In the genomic region with DNA sequence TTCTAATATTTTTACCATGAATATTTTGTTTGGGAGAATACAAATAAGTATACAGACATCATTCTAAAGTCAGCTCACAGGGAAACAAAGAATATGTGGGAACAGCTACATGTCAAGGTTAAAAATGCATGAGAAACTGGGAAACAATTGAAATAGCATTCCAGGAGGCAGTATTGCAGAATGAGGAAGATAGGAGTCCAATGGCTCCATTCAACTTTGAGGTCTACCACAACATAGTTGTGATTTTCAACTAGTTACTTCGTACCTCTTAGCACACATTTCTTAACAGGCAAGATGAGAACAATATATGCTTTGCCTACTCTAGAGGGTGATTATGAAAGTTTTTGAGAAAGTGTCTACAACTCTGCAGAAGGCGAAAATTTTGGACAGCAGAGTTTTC, we compare ENCODE assay signal across 13 cellular contexts. TPM values are rescaled to one million over a fixed set of nuclear protein-coding genes. Genes with fewer than 3 reads are reported as not detected.
DNase-seq lines count a peak whose midpoint lies in the region; ATAC-seq and TF ChIP-seq lines count a peak whose summit lies in the region.
"Had no signal": no experiment of that assay in that cellular context is flagged by ENCODE, and none has a peak within 500 bp of the region (broad histone marks: within the 10 kb centered on the region; RNA-seq: fewer than 3 reads in every experiment).

No MANE protein-coding gene starts in this region.

- ATAC-seq in right cardiac atrium: no peak
- ATAC-seq: activated T-cell treated with anti-CD3 and anti-CD28 coated beads, Interleukin-2, amount 50 U/mL, for 72 hours had no signal

- TF ChIP-seq CTCF in Calu3 (IDR thresholded peaks at IDR 0.05; ENCODE audit: unreplicated experiment) (no peak), PC-9 (conservative IDR thresholded peaks at IDR 0.05) (no peak), spleen (IDR thresholded peaks at IDR 0.05 in 8 of 11, conservative IDR thresholded peaks at IDR 0.05 in 3 of 11) (no peak), chondrocyte (IDR thresholded peaks at IDR 0.05) (no peak)

- H2AFZ ChIP-seq in PC-9: no peak overlapping the region

- BruUV-seq in Calu3 (replicated peaks; lab: Mats Ljungman, UMichigan): no TSS peak
- BruUV-seq in PC-9 (replicated peaks; lab: Mats Ljungman, UMichigan): no TSS peak

- H3K27me3 Mint-ChIP-seq in Calu3 (ENCODE audit: unreplicated experiment) (no peaks in the 10 kb centered on the region), chondrocyte (ENCODE audit: low read depth) (no peaks in the 10 kb centered on the region)
- H3K27me3 Mint-ChIP-seq: brain had no signal

- H3K9me3 Mint-ChIP-seq in Calu3 (ENCODE audit: low read depth, unreplicated experiment): no peaks in the 10 kb centered on the region
- H3K9me3 Mint-ChIP-seq in chondrocyte (ENCODE audit: low read depth): no peaks in the 10 kb centered on the region
- H3K9me3 Mint-ChIP-seq: activated T-cell treated with anti-CD3 and anti-CD28 coated beads, Interleukin-2, amount 50 U/mL, for 72 hours; brain had no signal

- no peaks in the 10 kb centered on the region for H3K27me3 ChIP-seq in PC-9 (ENCODE audit: insufficient read depth, low read depth)
- H3K27me3 ChIP-seq in spleen (replicated peaks in 1 of 7): peaks cover 0 to 23% (median 0%) of the 10 kb centered on the region in 7 donors
- H3K27me3 ChIP-seq in right cardiac atrium (ENCODE audit: control insufficient read depth, insufficient read depth): no peaks in the 10 kb centered on the region

- intact Hi-C loops in Calu3 (cut with micrococcal nuclease; ENCODE audit: unreplicated experiment) (loop anchor here (1.0 to 5.0 kb wide), 5 partner anchors 13 to 105 kb away; no protein-coding TSS in a partner anchor), PC-9 (cut with micrococcal nuclease; ENCODE audit: unreplicated experiment) (no loop called here), spleen (cut with DNase I; ENCODE audit: low total_unique reads) (no loop called here), right cardiac atrium (cut with DNase I) (no loop called here)

- H4K20me1 ChIP-seq in PC-9 (ENCODE audit: insufficient read depth): no peaks in the 10 kb centered on the region

- DNase-seq in Calu3: no peak
- peak in 1 of 2 experiments; percentile 78 for DNase-seq in PC-9
- no peak for DNase-seq in epithelial cell of prostate (ENCODE audit: low read depth, low spot score)
- peak; percentile 95 for DNase-seq in non-pigmented ciliary epithelial cell (ENCODE audit: low read depth)
- no peak for DNase-seq in spleen
- DNase-seq in AML-193 (lab: John Stamatoyannopoulos, UW): no peak
- DNase-seq in right cardiac atrium: no peak
- no peak for DNase-seq in chondrocyte (ENCODE audit: low spot score)
- DNase-seq: activated T-cell treated with anti-CD3 and anti-CD28 coated beads, Interleukin-2, amount 50 U/mL, for 72 hours; Karpas-422; NCI-H345 had no signal

- peaks cover 25% of the 10 kb centered on the region; the same call in 1 of the 2 replicates for H3F3A ChIP-seq in PC-9 (ENCODE audit: insufficient read depth, low read depth)

- H3K27ac Mint-ChIP-seq in Calu3 (ENCODE audit: unreplicated experiment): peak overlapping the region; percentile 93
- H3K27ac Mint-ChIP-seq in chondrocyte (ENCODE audit: unreplicated experiment): no peak overlapping the region
- H3K27ac Mint-ChIP-seq: activated T-cell treated with anti-CD3 and anti-CD28 coated beads, Interleukin-2, amount 50 U/mL, for 72 hours; brain had no signal

- WGBS in spleen, 5 donors: 76 to 89% (median 87%) methylated on average over 2 of the region's 2 CpGs
- 92% methylated on average over 2 of the region's 2 CpGs for WGBS in right cardiac atrium

- no peaks in the 10 kb centered on the region for H3K9me2 ChIP-seq in PC-9 (ENCODE audit: insufficient read depth)

- H3K4me3 Mint-ChIP-seq in Calu3 (ENCODE audit: low read depth, unreplicated experiment): peak overlapping the region; percentile 57
- H3K4me3 Mint-ChIP-seq in chondrocyte (ENCODE audit: unreplicated experiment): no peak overlapping the region
- H3K4me3 Mint-ChIP-seq: brain had no signal

- POLR2A ChIA-PET in PC-9 (lab: Charles Lee; ENCODE audit: unreplicated experiment): interaction anchor here (0.5 kb wide), 1 partner anchor 36 kb away, joined by 11 read pairs; no protein-coding TSS in a partner anchor

- H3K4me1 ChIP-seq in PC-9 (replicated peaks; ENCODE audit: insufficient read depth): peaks cover 33% of the 10 kb centered on the region
- H3K4me1 ChIP-seq in spleen: peaks cover 0 to 2% (median 0%) of the 10 kb centered on the region in 6 donors
- peaks cover 8% of the 10 kb centered on the region for H3K4me1 ChIP-seq in right cardiac atrium (ENCODE audit: control insufficient read depth, insufficient read depth, low read length)

- no peaks in the 10 kb centered on the region for H3K36me3 ChIP-seq in PC-9 (ENCODE audit: low read depth)
- H3K36me3 ChIP-seq in spleen: no peaks in the 10 kb centered on the region
- H3K36me3 ChIP-seq: HAP-1 had no signal

- no peak for TF ChIP-seq POLR2A in spleen (IDR thresholded peaks at IDR 0.05)

- CTCF ChIA-PET in Calu3 (lab: Charles Lee) (interaction anchor here (0.6 to 2.1 kb wide), 6 partner anchors 13 to 75 kb away, joined by 3 to 9 read pairs (median 4); no protein-coding TSS in a partner anchor), PC-9 (lab: Charles Lee) (no interaction called here)

- peaks cover 13% of the 10 kb centered on the region for H3K36me3 Mint-ChIP-seq in Calu3 (ENCODE audit: insufficient read depth, unreplicated experiment)
- H3K36me3 Mint-ChIP-seq in chondrocyte (ENCODE audit: low read depth): peaks cover 1% of the 10 kb centered on the region
- H3K36me3 Mint-ChIP-seq: brain had no signal

- H3K9me3 ChIP-seq in PC-9 (ENCODE audit: insufficient read depth, low read depth) (no peaks in the 10 kb centered on the region), spleen (no peaks in the 10 kb centered on the region), right cardiac atrium (ENCODE audit: control insufficient read depth, low read length) (no peaks in the 10 kb centered on the region)
- H3K9me3 ChIP-seq: HAP-1 had no signal

- peak overlapping the region; percentile 50; the same call in 1 of the 2 replicates for H3K4me2 ChIP-seq in PC-9

- H3K4me3 ChIP-seq in PC-9 (no peak overlapping the region), spleen (no peak overlapping the region), right cardiac atrium (ENCODE audit: low read length) (no peak overlapping the region)
- H3K4me3 ChIP-seq: HAP-1 had no signal

- H3K27ac ChIP-seq in PC-9: peak overlapping the region; percentile 47; the same call in 1 of the 2 replicates
- H3K27ac ChIP-seq in epithelial cell of prostate: peak overlapping the region; percentile 86
- no peak overlapping the region for H3K27ac ChIP-seq in spleen
- H3K27ac ChIP-seq in right cardiac atrium (ENCODE audit: low read length): no peak overlapping the region

- H3K79me2 ChIP-seq in PC-9 (ENCODE audit: low read depth): no peaks in the 10 kb centered on the region

- H3K4me1 Mint-ChIP-seq in Calu3 (ENCODE audit: low read depth, unreplicated experiment): peaks cover 68% of the 10 kb centered on the region
- peaks cover 38% of the 10 kb centered on the region for H3K4me1 Mint-ChIP-seq in chondrocyte (ENCODE audit: low read depth)
- H3K4me1 Mint-ChIP-seq: brain had no signal

RNA-seq across cellular contexts. Expression of a gene that starts 35.2 kb away (rescaled TPM):
- total RNA-seq in Calu3 (2022) (342 and 395 TPM in 2 replicates), PC-9 (2021) (234 and 289 TPM in 2 replicates), spleen (100 to 1,000 TPM; 158 to 233 (median 197) TPM), right cardiac atrium (100 to 1,000 TPM; 445 to 594 (median 567) TPM), chondrocyte (131 to 160 TPM (median 137 TPM) in 3 replicates)
- polyA plus RNA-seq in spleen (10 to 100 TPM; 30.0 to 48.3 (median 30.4) TPM), right cardiac atrium (222 TPM)

Comparison
In these comparisons a context has a peak if more than half of its experiments do, and no peak if none do; other contexts are left out.
1. H3K27ac ChIP-seq: peak in PC-9 (single experiment) and epithelial cell of prostate (single experiment); none in spleen (0 of 8) and right cardiac atrium (single experiment).